1 cellular context compared by ENCODE assay signal in genomic region chr16:4859900-4860255, GRCh38.
TF ChIP-seq lines count a peak whose summit lies in the region.

No MANE protein-coding gene starts in this region.

TF ChIP-seq in HepG2, 621 proteins besides CTCF, POLR2A, EP300 and RAD21:
- no peak for TF ChIP-seq IRF2 (CRISPR knock-in tag; IDR thresholded peaks at IDR 0.05)
- no peak for TF ChIP-seq ZNF256 (CRISPR knock-in tag; conservative IDR thresholded peaks at IDR 0.05)
- TF ChIP-seq RXRA (CRISPR knock-in tag; IDR thresholded peaks at IDR 0.05) = no peak
- no peak for TF ChIP-seq ADNP (CRISPR knock-in tag; IDR thresholded peaks at IDR 0.05)
- TF ChIP-seq PPARG (CRISPR knock-in tag; conservative IDR thresholded peaks at IDR 0.05) = no peak
- TF ChIP-seq ZNF326 (CRISPR knock-in tag; IDR thresholded peaks at IDR 0.05; ENCODE audit: borderline replicate concordance) = no peak
- no peak for TF ChIP-seq HMG20B (CRISPR knock-in tag; conservative IDR thresholded peaks at IDR 0.05)
